In the genomic region with DNA sequence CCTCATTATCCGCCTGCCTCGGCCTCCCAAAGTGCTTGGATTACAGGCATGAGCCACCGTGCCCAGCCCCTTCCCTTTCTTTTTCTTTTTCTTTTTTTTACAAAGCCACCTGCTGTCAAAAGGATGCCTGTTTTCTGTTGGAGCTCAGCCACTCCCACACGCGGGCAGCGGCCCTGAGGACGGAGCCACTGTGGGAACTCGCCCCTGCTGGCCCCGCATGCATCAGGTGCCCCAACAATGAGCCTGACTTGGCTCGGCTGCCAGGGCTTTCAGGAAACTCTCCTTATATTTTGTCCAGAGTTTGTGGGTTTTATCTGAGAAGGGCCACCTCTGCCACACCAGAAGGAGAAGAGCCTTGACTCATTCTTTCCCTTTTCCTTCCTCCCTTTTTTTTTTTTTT, we compare ENCODE assay signal across 1 cellular context.
TF ChIP-seq lines count a peak whose summit lies in the region.

No MANE protein-coding gene starts in this region.

TF ChIP-seq in HEK293T, 16 proteins besides CTCF, POLR2A, EP300 and RAD21 (continued from another document):
- no peak for TF ChIP-seq CTBP1 (IDR thresholded peaks at IDR 0.05; ENCODE audit: borderline replicate concordance)
- no peak for TF ChIP-seq L3MBTL2 (conservative IDR thresholded peaks at IDR 0.05)
- no peak for TF ChIP-seq ARNT (IDR thresholded peaks at IDR 0.05)
- TF ChIP-seq BHLHE40 (IDR thresholded peaks at IDR 0.05; ENCODE audit: borderline replicate concordance) = no peak
- TF ChIP-seq ELF4 (IDR thresholded peaks at IDR 0.05) = no peak
TF ChIP-seq in HEK293T: peak in this region for 0.
